In the genomic region with DNA sequence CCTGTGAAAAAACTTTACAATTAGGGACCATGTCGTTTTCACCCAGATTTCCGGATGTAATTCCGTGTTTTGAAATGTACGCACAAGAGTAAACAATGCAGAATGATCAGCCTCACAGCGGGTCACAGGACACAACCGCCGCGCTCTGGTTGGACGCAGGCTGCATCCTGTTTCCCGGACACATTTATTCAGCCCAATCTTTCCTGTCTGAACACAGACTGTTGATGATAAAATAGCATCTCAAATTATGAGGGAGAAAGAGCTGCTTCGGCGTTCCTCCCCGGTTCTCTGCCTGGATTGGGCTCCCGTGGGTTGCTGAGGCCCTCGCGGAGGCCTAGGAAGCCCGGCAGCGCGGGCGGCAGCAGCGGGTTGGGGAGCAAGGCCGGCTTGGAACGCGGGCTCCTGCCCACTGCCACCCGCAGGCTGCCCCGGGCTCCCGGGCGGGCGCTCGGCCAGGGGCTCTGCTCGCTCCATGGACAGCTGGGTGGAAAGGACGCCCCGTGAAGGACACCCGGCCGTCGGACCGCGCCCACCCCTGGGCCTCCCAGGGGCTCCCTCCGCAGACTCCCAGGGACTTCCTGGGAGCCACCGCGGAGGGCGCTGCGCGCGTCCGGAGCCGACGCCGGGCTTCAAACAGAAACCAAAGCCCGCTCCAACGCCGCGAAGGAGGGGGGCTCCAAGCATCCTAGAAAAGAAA, we compare ENCODE assay signal across 8 cellular contexts.
A peak's percentile ranks its signal among the peaks of the same experiment; 100 is the strongest.
DNase-seq lines count a peak whose midpoint lies in the region; ATAC-seq, FAIRE-seq and TF ChIP-seq lines count a peak whose summit lies in the region.

No MANE protein-coding gene starts in this region.

- FAIRE-seq in astrocyte (lab: Jason Lieb, UNC): no peak
- peak; percentile 65 for FAIRE-seq in pancreas (lab: Jason Lieb, UNC)

- no peaks in the 10 kb centered on the region for H3K4me1 ChIP-seq in astrocyte (ENCODE audit: insufficient read depth, low read length)
- peaks cover 0 to 14% of the 10 kb centered on the region in 2 donors for H3K4me1 ChIP-seq in right atrium auricular region
- no peaks in the 10 kb centered on the region for H3K4me1 ChIP-seq in pancreas

- H3K27me3 Mint-ChIP-seq in astrocyte (ENCODE audit: low read depth, unreplicated experiment): no peaks in the 10 kb centered on the region

- H3K4me1 Mint-ChIP-seq in astrocyte (ENCODE audit: low read depth, unreplicated experiment): no peaks in the 10 kb centered on the region

- peak overlapping the region; percentile 97 for H3K27ac Mint-ChIP-seq in astrocyte (ENCODE audit: unreplicated experiment)

- peak; percentile 45 to 94 (median 86) for DNase-seq in C1 segment of cervical spinal cord (lab: John Stamatoyannopoulos, UW)
- DNase-seq in NCI-H2196 treated with DMSO at 0.1 percent for 48 hours (lab: John Stamatoyannopoulos, UW; ENCODE audit: unreplicated experiment): peak; percentile 57
- DNase-seq in astrocyte (ENCODE audit: low read depth): peak; percentile 66
- peak; percentile 79 for DNase-seq in right atrium auricular region (ENCODE audit: low spot score)
- DNase-seq in pancreas: peak; percentile 60 to 88 (median 74)
- DNase-seq in OCI-M2 (lab: John Stamatoyannopoulos, UW; ENCODE audit: unreplicated experiment): no peak

- H3K9ac ChIP-seq in astrocyte (ENCODE audit: low read length): peak overlapping the region; percentile 89

- H3K36me3 ChIP-seq in astrocyte (ENCODE audit: insufficient read depth, low read length) (no peaks in the 10 kb centered on the region), right atrium auricular region (no peaks in the 10 kb centered on the region), pancreas (no peaks in the 10 kb centered on the region)

- peak overlapping the region; percentile 98 for H2AFZ ChIP-seq in astrocyte (ENCODE audit: low read depth, low read length)

- intact Hi-C loops in pancreas (cut with DNase I): no loop called here

- H3K4me3 Mint-ChIP-seq in astrocyte (ENCODE audit: unreplicated experiment): peak overlapping the region; percentile 89

- H3K4me3 ChIP-seq in astrocyte (ENCODE audit: insufficient read depth, low read depth, low read length) (peak overlapping the region; percentile 75), right atrium auricular region (peak overlapping the region; percentile 62 to 72), pancreas (peak overlapping the region; percentile 52 to 72 (median 68))

- peak; percentile 16 for TF ChIP-seq CTCF in astrocyte (IDR thresholded peaks at IDR 0.05; ENCODE audit: insufficient read depth, low read depth, low read length)
- TF ChIP-seq CTCF in right atrium auricular region (IDR thresholded peaks at IDR 0.05): peak; percentile 35 to 66
- peak in 3 of 4 donors; percentile 18 to 37 (median 20) for TF ChIP-seq CTCF in pancreas (IDR thresholded peaks at IDR 0.05)

- H3K27me3 ChIP-seq in astrocyte (ENCODE audit: insufficient read depth, low read length) (no peaks in the 10 kb centered on the region), right atrium auricular region (no peaks in the 10 kb centered on the region), pancreas (no peaks in the 10 kb centered on the region)

- H4K20me1 ChIP-seq in astrocyte (ENCODE audit: insufficient read depth, low read length): no peaks in the 10 kb centered on the region

- H3K9me3 ChIP-seq in astrocyte (ENCODE audit: insufficient read depth, low read depth, low read length): no peaks in the 10 kb centered on the region
- no peaks in the 10 kb centered on the region for H3K9me3 ChIP-seq in right atrium auricular region
- H3K9me3 ChIP-seq in pancreas: no peaks in the 10 kb centered on the region

- no peaks in the 10 kb centered on the region for H3K9me3 Mint-ChIP-seq in astrocyte (ENCODE audit: unreplicated experiment)

- WGBS in pancreas, 2 donors: 1% methylated on average over 53 of the region's 53 CpGs

- no peaks in the 10 kb centered on the region for H3K36me3 Mint-ChIP-seq in astrocyte (ENCODE audit: low read depth, unreplicated experiment)

- ATAC-seq in GM18909 (IDR thresholded peaks at IDR 0.05; ENCODE audit: poor library complexity, unreplicated experiment) (peak; percentile 90), HG03103 (IDR thresholded peaks at IDR 0.05; ENCODE audit: low read depth, unreplicated experiment) (peak; percentile 86), pancreas (peak; percentile 92 to 96 (median 94))

- no peaks in the 10 kb centered on the region for H3K79me2 ChIP-seq in astrocyte (ENCODE audit: insufficient read depth, low read length)

- peak overlapping the region; percentile 91 for H3K4me2 ChIP-seq in astrocyte (ENCODE audit: low read length)

- peak overlapping the region; percentile 79 for H3K27ac ChIP-seq in astrocyte (ENCODE audit: low read depth, low read length)
- H3K27ac ChIP-seq in right atrium auricular region: peak overlapping the region; percentile 92 to 94
- H3K27ac ChIP-seq in pancreas: peak overlapping the region; percentile 46 to 96 (median 95)
